Comparison of ENCODE assay signal across 32 cellular contexts in genomic region chr1:77037038-77037437, GRCh38.
"Had no signal": no experiment of that assay in that cellular context is flagged by ENCODE, and none has a peak within 500 bp of the region (broad histone marks: within the 10 kb centered on the region; RNA-seq: fewer than 3 reads in every experiment).

No MANE protein-coding gene starts in this region.

- H3K27ac ChIP-seq: ascending aorta, VCaP had no signal

- H3K9me3 ChIP-seq: ascending aorta had no signal

- H3K4me1 Mint-ChIP-seq: activated CD4-positive, alpha-beta memory T cell treated with anti-CD3 and anti-CD28 coated beads, Interleukin-2, amount 10 ng/mL, durations not matched to agents 7 days and 5 days; activated CD4-positive, alpha-beta T cell treated with anti-CD3 and anti-CD28 coated beads for 36 hours; activated CD4-positive, alpha-beta T cell treated with anti-CD3 and anti-CD28 coated beads, Interleukin-2, amount 10 ng/mL, durations not matched to agents 7 days and 5 days; activated CD8-positive, alpha-beta memory T cell treated with anti-CD3 and anti-CD28 coated beads, Interleukin-2, amount 10 ng/mL, durations not matched to agents 7 days and 5 days; activated naive CD4-positive, alpha-beta T cell treated with anti-CD3 and anti-CD28 coated beads, Interleukin-2, amount 10 ng/mL, durations not matched to agents 7 days and 5 days; activated naive CD4-positive, alpha-beta T cell treated with anti-CD3 and anti-CD28 coated beads, Interleukin-2, amount 50 U/mL, for 24 hours; activated naive CD8-positive, alpha-beta T cell treated with anti-CD3 and anti-CD28 coated beads, Interleukin-2, amount 50 U/mL, for 24 hours; central memory CD8-positive, alpha-beta T cell had no signal

- H3K36me3 ChIP-seq: ascending aorta had no signal

- H3K27ac Mint-ChIP-seq: activated CD4-positive, alpha-beta memory T cell treated with anti-CD3 and anti-CD28 coated beads, Interleukin-2, amount 10 ng/mL, durations not matched to agents 7 days and 5 days; activated CD4-positive, alpha-beta T cell treated with anti-CD3 and anti-CD28 coated beads for 36 hours; activated CD4-positive, alpha-beta T cell treated with anti-CD3 and anti-CD28 coated beads, Interleukin-2, amount 10 ng/mL, durations not matched to agents 7 days and 5 days; activated CD8-positive, alpha-beta memory T cell treated with anti-CD3 and anti-CD28 coated beads, Interleukin-2, amount 10 ng/mL, durations not matched to agents 7 days and 5 days; activated CD8-positive, alpha-beta T cell treated with anti-CD3 and anti-CD28 coated beads, Interleukin-2, amount 10 ng/mL, durations not matched to agents 7 days and 5 days; activated naive CD4-positive, alpha-beta T cell treated with anti-CD3 and anti-CD28 coated beads, Interleukin-2, amount 10 ng/mL, durations not matched to agents 7 days and 5 days; activated naive CD4-positive, alpha-beta T cell treated with anti-CD3 and anti-CD28 coated beads, Interleukin-2, amount 50 U/mL, for 24 hours; activated naive CD8-positive, alpha-beta T cell; activated naive CD8-positive, alpha-beta T cell treated with anti-CD3 and anti-CD28 coated beads, Interleukin-2, amount 10 ng/mL, durations not matched to agents 7 days and 5 days; activated naive CD8-positive, alpha-beta T cell treated with anti-CD3 and anti-CD28 coated beads, Interleukin-2, amount 50 U/mL, for 24 hours; activated T-cell treated with anti-CD3 and anti-CD28 coated beads, Interleukin-2, amount 50 U/mL, for 24 hours; activated T-helper 2 cell treated with anti-CD3 and anti-CD28 coated beads, Interferon-gamma antibody, Interleukin-2, Interleukin-4, amounts not matched to agents 10 μg/mL and 5 μg/mL and 100 μg/mL, durations not matched to agents 14 hours and 24 hours and 36 hours; T-helper 1 cell treated with Interleukin-12 subunit alpha and Interleukin-12 subunit beta and Interleukin-4 antibody, amounts not matched to agents 30 μg/mL and 1 μg/mL, for 36 hours; T-helper 2 cell treated with Interferon-gamma antibody and Interleukin-4, amounts not matched to agents 5 μg/mL and 100 μg/mL, for 36 hours had no signal

- H3K36me3 Mint-ChIP-seq: activated CD8-positive, alpha-beta memory T cell treated with anti-CD3 and anti-CD28 coated beads, Interleukin-2, amount 10 ng/mL, durations not matched to agents 7 days and 5 days; activated naive CD4-positive, alpha-beta T cell treated with anti-CD3 and anti-CD28 coated beads, Interleukin-2, amount 10 ng/mL, durations not matched to agents 7 days and 5 days; activated naive CD4-positive, alpha-beta T cell treated with anti-CD3 and anti-CD28 coated beads, Interleukin-2, amount 50 U/mL, for 24 hours; activated naive CD8-positive, alpha-beta T cell; activated naive CD8-positive, alpha-beta T cell treated with anti-CD3 and anti-CD28 coated beads, Interleukin-2, amount 10 ng/mL, durations not matched to agents 7 days and 5 days had no signal

- H3K27me3 Mint-ChIP-seq: activated CD4-positive, alpha-beta memory T cell treated with anti-CD3 and anti-CD28 coated beads, Interleukin-2, amount 10 ng/mL, durations not matched to agents 7 days and 5 days; activated CD8-positive, alpha-beta memory T cell treated with anti-CD3 and anti-CD28 coated beads, Interleukin-2, amount 10 ng/mL, durations not matched to agents 7 days and 5 days; activated naive CD4-positive, alpha-beta T cell treated with anti-CD3 and anti-CD28 coated beads, Interleukin-2, amount 10 ng/mL, durations not matched to agents 7 days and 5 days; activated naive CD8-positive, alpha-beta T cell; activated naive CD8-positive, alpha-beta T cell treated with anti-CD3 and anti-CD28 coated beads, Interleukin-2, amount 50 U/mL, for 24 hours had no signal

- ATAC-seq: activated CD4-positive, alpha-beta T cell treated with anti-CD3 and anti-CD28 coated beads for 36 hours; activated CD4-positive, CD25-positive, alpha-beta regulatory T cell treated with anti-CD3 and anti-CD28 coated beads, Interleukin-2, amount 50 U/mL, for 24 hours; activated CD8-positive, alpha-beta memory T cell treated with anti-CD3 and anti-CD28 coated beads, Interleukin-2, amount 10 ng/mL, durations not matched to agents 7 days and 5 days; activated CD8-positive, alpha-beta T cell treated with anti-CD3 and anti-CD28 coated beads, Interleukin-2, amount 10 ng/mL, durations not matched to agents 7 days and 5 days; activated naive CD8-positive, alpha-beta T cell treated with anti-CD3 and anti-CD28 coated beads, Interleukin-2, amount 50 U/mL, for 24 hours had no signal

- H3K4me1 ChIP-seq: ascending aorta had no signal

- H3K27me3 ChIP-seq: ascending aorta had no signal

- DNase-seq: activated CD4-positive, alpha-beta memory T cell treated with anti-CD3 and anti-CD28 coated beads, Interleukin-2, amount 10 ng/mL, durations not matched to agents 7 days and 5 days; activated CD4-positive, alpha-beta T cell treated with anti-CD3 and anti-CD28 coated beads for 1 hour; activated CD4-positive, CD25-positive, alpha-beta regulatory T cell; activated CD8-positive, alpha-beta memory T cell treated with anti-CD3 and anti-CD28 coated beads for 24 hours; activated CD8-positive, alpha-beta memory T cell treated with anti-CD3 and anti-CD28 coated beads, Interleukin-2, amount 10 ng/mL, durations not matched to agents 7 days and 5 days; activated CD8-positive, alpha-beta memory T cell treated with anti-CD3 and anti-CD28 coated beads, Interleukin-2, amount 50 U/mL, for 48 hours; activated effector memory CD4-positive, alpha-beta T cell treated with Interleukin-2 at 50 U/mL for 16 hours; activated gamma-delta T cell; activated naive CD4-positive, alpha-beta T cell treated with Interleukin-2 at 50 U/mL for 16 hours; activated naive CD8-positive, alpha-beta T cell treated with anti-CD3 and anti-CD28 coated beads, Interleukin-2, amount 10 ng/mL, durations not matched to agents 7 days and 5 days; activated naive CD8-positive, alpha-beta T cell treated with anti-CD3 and anti-CD28 coated beads, Interleukin-2, amount 50 U/mL, for 24 hours; activated T-cell treated with anti-CD3 and anti-CD28 coated beads, Interleukin-2, amount 50 U/mL, for 24 hours; activated T-cell treated with anti-CD3 and anti-CD28 coated beads, Interleukin-2, amount 50 U/mL, for 48 hours; amygdala; anterior cingulate cortex; cerebellar nuclear complex; T-helper 1 cell; T-helper 9 cell had no signal

- FAIRE-seq: TTC549 had no signal

- H3K4me3 ChIP-seq: ascending aorta had no signal

- H3K4me3 Mint-ChIP-seq: activated CD4-positive, alpha-beta memory T cell treated with anti-CD3 and anti-CD28 coated beads, Interleukin-2, amount 10 ng/mL, durations not matched to agents 7 days and 5 days; activated CD4-positive, alpha-beta T cell treated with anti-CD3 and anti-CD28 coated beads for 36 hours; activated CD4-positive, alpha-beta T cell treated with anti-CD3 and anti-CD28 coated beads, Interleukin-2, amount 10 ng/mL, durations not matched to agents 7 days and 5 days; activated CD8-positive, alpha-beta memory T cell treated with anti-CD3 and anti-CD28 coated beads, Interleukin-2, amount 10 ng/mL, durations not matched to agents 7 days and 5 days; activated CD8-positive, alpha-beta T cell treated with anti-CD3 and anti-CD28 coated beads, Interleukin-2, amount 10 ng/mL, durations not matched to agents 7 days and 5 days; activated naive CD4-positive, alpha-beta T cell treated with anti-CD3 and anti-CD28 coated beads, Interleukin-2, amount 10 ng/mL, durations not matched to agents 7 days and 5 days; activated naive CD4-positive, alpha-beta T cell treated with anti-CD3 and anti-CD28 coated beads, Interleukin-2, amount 50 U/mL, for 24 hours; activated naive CD8-positive, alpha-beta T cell; activated naive CD8-positive, alpha-beta T cell treated with anti-CD3 and anti-CD28 coated beads, Interleukin-2, amount 10 ng/mL, durations not matched to agents 7 days and 5 days; activated naive CD8-positive, alpha-beta T cell treated with anti-CD3 and anti-CD28 coated beads, Interleukin-2, amount 50 U/mL, for 24 hours; activated T-cell treated with anti-CD3 and anti-CD28 coated beads, Interleukin-2, amount 50 U/mL, for 24 hours; central memory CD8-positive, alpha-beta T cell; T-helper 1 cell treated with Interleukin-12 subunit alpha and Interleukin-12 subunit beta and Interleukin-4 antibody, amounts not matched to agents 30 μg/mL and 1 μg/mL, for 36 hours; T-helper 2 cell treated with Interferon-gamma antibody and Interleukin-4, amounts not matched to agents 5 μg/mL and 100 μg/mL, for 36 hours had no signal
